In genomic region chr12:120725151-120725658, GRCh38 we compare ENCODE assay signal across 8 cellular contexts. TPM values are rescaled to one million over a fixed set of nuclear protein-coding genes. Genes with fewer than 3 reads are reported as not detected.
DNase-seq lines count a peak whose midpoint lies in the region; ATAC-seq and TF ChIP-seq lines count a peak whose summit lies in the region.

No MANE protein-coding gene starts in this region.

- no peak for TF ChIP-seq POLR2A in prostate gland (IDR thresholded peaks at IDR 0.05)

- WGBS in endodermal cell (ENCODE audit: insufficient coverage in 1 of 2, insufficient read length in 1 of 2), 2 experiments = 44 to 47% methylated on average over 12 to 14 of the region's 14 CpGs
- WGBS in prostate gland = 15% methylated on average over 14 of the region's 14 CpGs

- H3K36me3 ChIP-seq in endodermal cell (ENCODE audit: control insufficient read depth, insufficient read depth, low read length) (peaks cover 45% of the 10 kb centered on the region), prostate gland (peaks cover 4 to 7% of the 10 kb centered on the region in 2 donors)

- peaks cover 55% of the 10 kb centered on the region for H3K36me3 Mint-ChIP-seq in endodermal cell (ENCODE audit: low read depth)

- H3K9me3 ChIP-seq in endodermal cell (ENCODE audit: control insufficient read depth, low read length) (no peaks in the 10 kb centered on the region), prostate gland (no peaks in the 10 kb centered on the region)

- H3K4me3 ChIP-seq in endodermal cell (ENCODE audit: low read length) (peak overlapping the region; percentile 86), prostate gland (peak overlapping the region; percentile 66 to 78)

- H3K27me3 Mint-ChIP-seq in endodermal cell (ENCODE audit: insufficient read depth) = peaks cover 3% of the 10 kb centered on the region

- H3K4me1 ChIP-seq in endodermal cell (ENCODE audit: control insufficient read depth, insufficient read depth, low read length) (no peaks in the 10 kb centered on the region), prostate gland (replicated peaks) (no peaks in the 10 kb centered on the region)

- peak; percentile 14 for ATAC-seq in GM19023 (IDR thresholded peaks at IDR 0.05; ENCODE audit: unreplicated experiment)

- H3K27me3 ChIP-seq in endodermal cell (ENCODE audit: control insufficient read depth, insufficient read depth, low read length, poor library complexity, severe bottlenecking) = no peaks in the 10 kb centered on the region
- no peaks in the 10 kb centered on the region for H3K27me3 ChIP-seq in prostate gland (replicated peaks; ENCODE audit: insufficient read depth)

- intact Hi-C loops in prostate gland (cut with DNase I) = loop anchor here (5.0 to 10.0 kb wide), 2 partner anchors 180 to 247 kb away; partner anchors contain the start of gene SPPL3

- DNase-seq in NCI-H69 (lab: John Stamatoyannopoulos, UW) = peak; percentile 61
- no peak for DNase-seq in endodermal cell
- no peak for DNase-seq in prostate gland (ENCODE audit: low spot score)
- no peak for DNase-seq in medulla oblongata (ENCODE audit: extremely low spot score)
- DNase-seq in dermis blood vessel endothelial cell = no peak
- DNase-seq in SW 1271 (lab: John Stamatoyannopoulos, UW) = no peak
- no peak for DNase-seq in stimulated activated CD4-positive, alpha-beta T cell treated with anti-CD3 and anti-CD28 coated beads, Interleukin-1b, Interleukin-23, amount 100 ng/mL, for 48 hours

- peak overlapping the region; percentile 16 for H3K27ac Mint-ChIP-seq in endodermal cell

- peaks cover 15% of the 10 kb centered on the region for H3K4me1 Mint-ChIP-seq in endodermal cell

- H3K27ac ChIP-seq in endodermal cell (ENCODE audit: low read depth, low read length) = no peak overlapping the region
- H3K27ac ChIP-seq in prostate gland = peak overlapping the region; percentile 51 to 74

- no peak for TF ChIP-seq CTCF in endodermal cell (conservative IDR thresholded peaks at IDR 0.05)
- no peak for TF ChIP-seq CTCF in prostate gland (IDR thresholded peaks at IDR 0.05)

- H3K9me3 Mint-ChIP-seq in endodermal cell = no peaks in the 10 kb centered on the region

- H3K4me3 Mint-ChIP-seq in endodermal cell = peak overlapping the region; percentile 68

- no peak overlapping the region for H3K9ac ChIP-seq in endodermal cell (ENCODE audit: extremely low read depth, low read length, poor library complexity, severe bottlenecking)

RNA-seq across cellular contexts. Expression of gene ACADS, which starts 0.4 kb away (rescaled TPM):
- 1 to 10 TPM; 8.0 to 9.2 TPM for total RNA-seq in endodermal cell
- polyA plus RNA-seq in endodermal cell (2013, experiment 1 of 2) = 6.9 TPM
- polyA plus RNA-seq in endodermal cell (2013, experiment 2 of 2) = 5.5 TPM
- 10 to 100 TPM; 29.4 to 36.0 TPM for total RNA-seq in prostate gland
- total RNA-seq in dermis blood vessel endothelial cell = 24.7 and 31.0 TPM in 2 replicates

RNA-seq across cellular contexts. Expression of gene UNC119B, which starts 14.9 kb away (rescaled TPM):
- total RNA-seq in endodermal cell (10 to 100 TPM; 52.8 to 60.7 TPM), prostate gland (10 to 100 TPM; 26.0 to 41.9 TPM), dermis blood vessel endothelial cell (22.1 and 35.1 TPM in 2 replicates)
- 51.5 TPM for polyA plus RNA-seq in endodermal cell (2013, experiment 1 of 2)
- 48.1 TPM for polyA plus RNA-seq in endodermal cell (2013, experiment 2 of 2)

RNA-seq across cellular contexts. Expression of gene MLEC, which starts 38.3 kb away (rescaled TPM):
- total RNA-seq in endodermal cell = 100 to 1,000 TPM; 188 to 195 TPM
- polyA plus RNA-seq in endodermal cell (2013, experiment 1 of 2) = 74.9 TPM
- 85.2 TPM for polyA plus RNA-seq in endodermal cell (2013, experiment 2 of 2)
- 100 to 1,000 TPM; 116 to 124 TPM for total RNA-seq in prostate gland
- 46.5 and 75.1 TPM in 2 replicates for total RNA-seq in dermis blood vessel endothelial cell
